In the genomic region with DNA sequence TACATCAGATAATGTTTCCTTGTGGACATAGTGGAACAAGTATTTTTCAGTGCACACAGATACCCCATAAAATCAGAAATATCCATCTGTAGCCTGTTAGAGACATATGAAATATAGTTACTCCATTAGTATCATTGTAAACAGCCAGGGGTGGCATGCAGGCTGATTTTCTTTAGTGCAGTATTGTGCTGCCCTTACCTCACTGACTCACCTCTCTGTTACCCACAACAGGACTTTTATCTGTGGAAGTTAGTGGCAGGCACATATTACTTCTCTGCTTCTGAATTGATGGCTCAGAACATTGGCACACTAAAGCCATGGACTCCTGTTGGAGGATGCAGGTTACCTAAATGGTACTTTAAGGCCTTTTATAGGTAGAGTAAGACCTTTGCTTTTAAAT, we compare ENCODE assay signal across 23 cellular contexts.
A peak's percentile ranks its signal among the peaks of the same experiment; 100 is the strongest.
DNase-seq lines count a peak whose midpoint lies in the region; ATAC-seq and TF ChIP-seq lines count a peak whose summit lies in the region.
"Had no signal": no experiment of that assay in that cellular context is flagged by ENCODE, and none has a peak within 500 bp of the region (broad histone marks: within the 10 kb centered on the region; RNA-seq: fewer than 3 reads in every experiment).

No MANE protein-coding gene starts in this region.

- intact Hi-C loops in right lobe of liver (cut with DNase I), result no loop called here

- H3K27me3 ChIP-seq in right lobe of liver, result no peaks in the 10 kb centered on the region
- H3K27me3 ChIP-seq: BLaER1, Peyer's patch had no signal

- no peak for TF ChIP-seq CTCF in right lobe of liver (IDR thresholded peaks at IDR 0.05)

- no peak overlapping the region for H3K4me3 ChIP-seq in right lobe of liver
- H3K4me3 ChIP-seq: BLaER1, Peyer's patch had no signal

- peak; percentile 7 for ATAC-seq in activated T-helper 17 cell treated with anti-CD3 and anti-CD28 coated beads, Interleukin-2, amount 50 U/mL, for 72 hours (replicated peaks)
- peak; percentile 62 for ATAC-seq in stimulated activated effector memory CD8-positive, alpha-beta T cell treated with anti-CD3 and anti-CD28 coated beads, Interleukin-12 subunit alpha, Interleukin-12 subunit beta, amount 100 ng/mL, for 72 hours
- ATAC-seq in right lobe of liver, result no peak

- no peaks in the 10 kb centered on the region for H3K4me1 ChIP-seq in right lobe of liver
- H3K4me1 ChIP-seq: BLaER1, Peyer's patch had no signal

- no peak overlapping the region for H3K27ac Mint-ChIP-seq in activated T-helper 17 cell treated with anti-CD3 and anti-CD28 coated beads, Interleukin-2, amount 50 U/mL, for 72 hours
- no peak overlapping the region for H3K27ac Mint-ChIP-seq in stimulated activated effector memory CD8-positive, alpha-beta T cell treated with anti-CD3 and anti-CD28 coated beads, Interleukin-12 subunit alpha, Interleukin-12 subunit beta, amount 100 ng/mL, for 72 hours
- H3K27ac Mint-ChIP-seq: CD4-positive, CD25-positive, alpha-beta regulatory T cell had no signal

- no peaks in the 10 kb centered on the region for H3K4me1 Mint-ChIP-seq in activated T-helper 17 cell treated with anti-CD3 and anti-CD28 coated beads, Interleukin-2, amount 50 U/mL, for 72 hours
- no peaks in the 10 kb centered on the region for H3K4me1 Mint-ChIP-seq in stimulated activated effector memory CD8-positive, alpha-beta T cell treated with anti-CD3 and anti-CD28 coated beads, Interleukin-12 subunit alpha, Interleukin-12 subunit beta, amount 100 ng/mL, for 72 hours
- H3K4me1 Mint-ChIP-seq: CD4-positive, CD25-positive, alpha-beta regulatory T cell had no signal

- H3K36me3 Mint-ChIP-seq in activated T-helper 17 cell treated with anti-CD3 and anti-CD28 coated beads, Interleukin-2, amount 50 U/mL, for 72 hours (ENCODE audit: low read depth), result no peaks in the 10 kb centered on the region
- no peaks in the 10 kb centered on the region for H3K36me3 Mint-ChIP-seq in stimulated activated effector memory CD8-positive, alpha-beta T cell treated with anti-CD3 and anti-CD28 coated beads, Interleukin-12 subunit alpha, Interleukin-12 subunit beta, amount 100 ng/mL, for 72 hours
- H3K36me3 Mint-ChIP-seq: CD4-positive, CD25-positive, alpha-beta regulatory T cell had no signal

- no peak for TF ChIP-seq POLR2A in right lobe of liver (IDR thresholded peaks at IDR 0.05)

- H3K27me3 Mint-ChIP-seq in activated T-helper 17 cell treated with anti-CD3 and anti-CD28 coated beads, Interleukin-2, amount 50 U/mL, for 72 hours, result no peaks in the 10 kb centered on the region
- H3K27me3 Mint-ChIP-seq: CD4-positive, CD25-positive, alpha-beta regulatory T cell had no signal

- H3K27ac ChIP-seq in right lobe of liver, result no peak overlapping the region
- H3K27ac ChIP-seq: BLaER1, HL-60, Peyer's patch had no signal

- peak; percentile 12 for DNase-seq in DMS53 (lab: John Stamatoyannopoulos, UW)
- DNase-seq in M059J (ENCODE audit: low read depth), result peak; percentile 12
- DNase-seq in stimulated activated effector memory CD8-positive, alpha-beta T cell treated with anti-CD3 and anti-CD28 coated beads, Interleukin-12 subunit alpha, Interleukin-12 subunit beta, amount 100 ng/mL, for 72 hours (ENCODE audit: low spot score in 2 of 2), result no peak
- DNase-seq in NCI-H82 (lab: John Stamatoyannopoulos, UW), result no peak
- DNase-seq in HT-29 (ENCODE audit: low spot score), result no peak
- DNase-seq in right lobe of liver, result no peak
- DNase-seq: CD4-positive, CD25-positive, alpha-beta regulatory T cell; DMS153; GOT3; HCEC 1CT; NCI-H1092 treated with DMSO at 0.1 percent for 48 hours; NCI-H1436; NCI-H187; NCI-H2171 treated with DMSO at 0.1 percent for 48 hours; NCI-H345; NCI-H510A treated with DMSO at 0.1 percent for 48 hours; NCI-H748 treated with DMSO at 0.1 percent for 48 hours; Peyer's patch; SK-N-SH; SW 1271 had no signal

- no peak overlapping the region for H3K4me3 Mint-ChIP-seq in activated T-helper 17 cell treated with anti-CD3 and anti-CD28 coated beads, Interleukin-2, amount 50 U/mL, for 72 hours
- H3K4me3 Mint-ChIP-seq in stimulated activated effector memory CD8-positive, alpha-beta T cell treated with anti-CD3 and anti-CD28 coated beads, Interleukin-12 subunit alpha, Interleukin-12 subunit beta, amount 100 ng/mL, for 72 hours, result no peak overlapping the region
- H3K4me3 Mint-ChIP-seq: CD4-positive, CD25-positive, alpha-beta regulatory T cell had no signal

- H3K9me3 ChIP-seq in right lobe of liver, result no peaks in the 10 kb centered on the region
- H3K9me3 ChIP-seq: BLaER1, Peyer's patch, SK-N-SH had no signal

- no peaks in the 10 kb centered on the region for H3K36me3 ChIP-seq in right lobe of liver
- H3K36me3 ChIP-seq: BLaER1, Peyer's patch had no signal

- H3K9me3 Mint-ChIP-seq in activated T-helper 17 cell treated with anti-CD3 and anti-CD28 coated beads, Interleukin-2, amount 50 U/mL, for 72 hours, result no peaks in the 10 kb centered on the region
- H3K9me3 Mint-ChIP-seq in stimulated activated effector memory CD8-positive, alpha-beta T cell treated with anti-CD3 and anti-CD28 coated beads, Interleukin-12 subunit alpha, Interleukin-12 subunit beta, amount 100 ng/mL, for 72 hours, result no peaks in the 10 kb centered on the region

Comparison
In these comparisons a context has a peak if more than half of its experiments do, and no peak if none do; other contexts are left out.
1. DNase-seq: peak in DMS53 (single experiment) and M059J (single experiment); none in stimulated activated effector memory CD8-positive, alpha-beta T cell treated with anti-CD3 and anti-CD28 coated beads, Interleukin-12 subunit alpha, Interleukin-12 subunit beta, amount 100 ng/mL, for 72 hours (0 of 2), NCI-H82 (single experiment), HT-29 (single experiment) and right lobe of liver (0 of 3).
2. ATAC-seq: peak in activated T-helper 17 cell treated with anti-CD3 and anti-CD28 coated beads, Interleukin-2, amount 50 U/mL, for 72 hours (single experiment) and stimulated activated effector memory CD8-positive, alpha-beta T cell treated with anti-CD3 and anti-CD28 coated beads, Interleukin-12 subunit alpha, Interleukin-12 subunit beta, amount 100 ng/mL, for 72 hours (single experiment); none in right lobe of liver (0 of 4).